ENCODE assay signal across 10 cellular contexts in genomic region chr4:13601060-13601459, GRCh38. TPM values are rescaled to one million over a fixed set of nuclear protein-coding genes. Genes with fewer than 3 reads are reported as not detected.
DNase-seq lines count a peak whose midpoint lies in the region; ATAC-seq and TF ChIP-seq lines count a peak whose summit lies in the region.
"Had no signal": no experiment of that assay in that cellular context is flagged by ENCODE, and none has a peak within 500 bp of the region (broad histone marks: within the 10 kb centered on the region; RNA-seq: fewer than 3 reads in every experiment).

No MANE protein-coding gene starts in this region.

- intact Hi-C loops in mucosa of descending colon (cut with DNase I, micrococcal nuclease): no loop called here

- no peak for DNase-seq in mucosa of descending colon
- no peak for DNase-seq in DMS153 (lab: John Stamatoyannopoulos, UW)
- no peak for DNase-seq in osteocyte (ENCODE audit: extremely low spot score, unreplicated experiment)
- no peak for DNase-seq in left lobe of liver (ENCODE audit: low spot score)
- DNase-seq: activated CD4-positive, alpha-beta memory T cell treated with anti-CD3 and anti-CD28 coated beads for 36 hours; NCI-H82 had no signal

- no peaks in the 10 kb centered on the region for H3K36me3 ChIP-seq in mucosa of descending colon (ENCODE audit: low read depth)

- H3K27me3 Mint-ChIP-seq in IgD-negative memory B cell (no peaks in the 10 kb centered on the region), osteocyte (ENCODE audit: unreplicated experiment) (no peaks in the 10 kb centered on the region)
- H3K27me3 Mint-ChIP-seq: activated CD4-positive, alpha-beta memory T cell treated with anti-CD3 and anti-CD28 coated beads for 36 hours had no signal

- H3K4me3 ChIP-seq in mucosa of descending colon: no peak overlapping the region

- H3K4me1 Mint-ChIP-seq in IgD-negative memory B cell (peaks cover 20 to 35% (median 22%) of the 10 kb centered on the region in 3 donors), osteocyte (ENCODE audit: unreplicated experiment) (no peaks in the 10 kb centered on the region)

- no peaks in the 10 kb centered on the region for H3K9me3 ChIP-seq in mucosa of descending colon

- peaks cover 16% of the 10 kb centered on the region for H3K36me3 Mint-ChIP-seq in IgD-negative memory B cell
- peaks cover 56% of the 10 kb centered on the region for H3K36me3 Mint-ChIP-seq in osteocyte (ENCODE audit: unreplicated experiment)

- no peaks in the 10 kb centered on the region for H3K4me1 ChIP-seq in mucosa of descending colon (ENCODE audit: low read depth)

- H3K9me3 Mint-ChIP-seq in IgD-negative memory B cell (no peaks in the 10 kb centered on the region), osteocyte (ENCODE audit: unreplicated experiment) (no peaks in the 10 kb centered on the region)
- H3K9me3 Mint-ChIP-seq: activated CD4-positive, alpha-beta memory T cell treated with anti-CD3 and anti-CD28 coated beads for 36 hours had no signal

- peak overlapping the region; percentile 0 to 65 (median 46) for H3K4me3 Mint-ChIP-seq in IgD-negative memory B cell
- no peak overlapping the region for H3K4me3 Mint-ChIP-seq in osteocyte (ENCODE audit: unreplicated experiment)
- H3K4me3 Mint-ChIP-seq: activated CD4-positive, alpha-beta memory T cell treated with anti-CD3 and anti-CD28 coated beads for 36 hours had no signal

- H3K27ac Mint-ChIP-seq in IgD-negative memory B cell (peak overlapping the region; percentile 2 to 94 (median 7)), osteocyte (ENCODE audit: unreplicated experiment) (no peak overlapping the region)
- H3K27ac Mint-ChIP-seq: activated CD4-positive, alpha-beta memory T cell treated with anti-CD3 and anti-CD28 coated beads for 36 hours had no signal

- TF ChIP-seq CTCF in mucosa of descending colon (IDR thresholded peaks at IDR 0.05) (no peak), osteocyte (IDR thresholded peaks at IDR 0.05) (no peak)

- ATAC-seq in GM18907 (IDR thresholded peaks at IDR 0.05; ENCODE audit: unreplicated experiment) (peak; percentile 88), HG02571 (IDR thresholded peaks at IDR 0.05; ENCODE audit: unreplicated experiment) (peak; percentile 70), mucosa of descending colon (peak; percentile 61), left lobe of liver (no peak), GM21786 (IDR thresholded peaks at IDR 0.05; ENCODE audit: unreplicated experiment) (no peak)

RNA-seq across cellular contexts. Expression of gene BOD1L1, which starts 26.5 kb away (rescaled TPM):
- polyA plus RNA-seq in IgD-negative memory B cell: 6.5 TPM
- total RNA-seq in mucosa of descending colon (10 to 100 TPM; 29.6 to 46.2 (median 39.3) TPM), osteocyte (41.6 and 43.4 TPM in 2 replicates), left lobe of liver (8.0 TPM)

RNA-seq across cellular contexts. Expression of gene NKX3-2, which starts 56.8 kb away (rescaled TPM):
- polyA plus RNA-seq in IgD-negative memory B cell: not detected
- 10 to 100 TPM in 1 of 3 donors, under 1 TPM in 2; 0.61 to 26.3 (median 0.72) TPM for total RNA-seq in mucosa of descending colon
- total RNA-seq in osteocyte: 2.7 and 2.9 TPM in 2 replicates
- not detected for total RNA-seq in left lobe of liver
- total RNA-seq: activated CD4-positive, alpha-beta memory T cell treated with anti-CD3 and anti-CD28 coated beads for 36 hours had no signal

Comparison
In these comparisons a context has a peak if more than half of its experiments do, and no peak if none do; other contexts are left out.
1. ATAC-seq: peak in GM18907 (single experiment), HG02571 (single experiment) and mucosa of descending colon (single experiment); none in left lobe of liver (single experiment) and GM21786 (single experiment).